In genomic region chr7:45697576-45698136, GRCh38 we compare ENCODE assay signal across 18 cellular contexts.
DNase-seq lines count a peak whose midpoint lies in the region; TF ChIP-seq lines count a peak whose summit lies in the region.
"Had no signal": no experiment of that assay in that cellular context is flagged by ENCODE, and none has a peak within 500 bp of the region (broad histone marks: within the 10 kb centered on the region; RNA-seq: fewer than 3 reads in every experiment).

No MANE protein-coding gene starts in this region.

- peaks cover 2 to 3% (median 3%) of the 10 kb centered on the region in 3 donors for H3K27me3 Mint-ChIP-seq in immature natural killer cell (ENCODE audit: low read depth in 3 of 3)

- no peak overlapping the region for H3K4ac ChIP-seq in mesenchymal stem cell (ENCODE audit: low read depth in 1 of 2, low read length in 2 of 2)

- H4K8ac ChIP-seq in mesenchymal stem cell (ENCODE audit: low read length), result no peak overlapping the region

- no peak overlapping the region for H3K14ac ChIP-seq in mesenchymal stem cell (ENCODE audit: low read length in 2 of 2)

- WGBS in mesenchymal stem cell, result 96% methylated on average over 3 of the region's 5 CpGs
- 98 to 99% methylated on average over 3 to 5 of the region's 5 CpGs for WGBS in thyroid gland, 2 donors

- no peak overlapping the region for H3K4me3 ChIP-seq in choroid plexus epithelial cell (ENCODE audit: low read depth, low read length)
- no peak overlapping the region for H3K4me3 ChIP-seq in mesenchymal stem cell (ENCODE audit: insufficient read depth in 1 of 2, low read depth in 1 of 2, low read length in 2 of 2)
- H3K4me3 ChIP-seq in thyroid gland (replicated peaks in 1 of 3), result no peak overlapping the region
- H3K4me3 ChIP-seq: ascending aorta had no signal

- H3K36me3 ChIP-seq in mesenchymal stem cell (ENCODE audit: control insufficient read depth in 1 of 2, insufficient read depth in 2 of 2, low read depth in 1 of 2, low read length in 2 of 2), result no peaks in the 10 kb centered on the region
- H3K36me3 ChIP-seq in thyroid gland, result no peaks in the 10 kb centered on the region
- H3K36me3 ChIP-seq: ascending aorta had no signal

- H3K9ac ChIP-seq in mesenchymal stem cell (ENCODE audit: low read length), result no peak overlapping the region

- peaks cover 12 to 26% of the 10 kb centered on the region in 2 experiments for H3K27me3 ChIP-seq in mesenchymal stem cell (ENCODE audit: control insufficient read depth in 1 of 2, insufficient read depth in 1 of 2, low read length in 2 of 2)
- H3K27me3 ChIP-seq in thyroid gland, result no peaks in the 10 kb centered on the region
- H3K27me3 ChIP-seq: ascending aorta had no signal

- H3K27ac Mint-ChIP-seq in immature natural killer cell, result no peak overlapping the region
- H3K27ac Mint-ChIP-seq: natural killer cell had no signal

- no peak overlapping the region for H3K27ac ChIP-seq in mesenchymal stem cell (ENCODE audit: low read length, poor library complexity, severe bottlenecking)
- no peak overlapping the region for H3K27ac ChIP-seq in thyroid gland
- H3K27ac ChIP-seq: ascending aorta, foreskin keratinocyte, HL-60 had no signal

- no peak overlapping the region for H2BK12ac ChIP-seq in mesenchymal stem cell (ENCODE audit: low read length in 2 of 2)

- no peak overlapping the region for H3K23ac ChIP-seq in mesenchymal stem cell (ENCODE audit: low read length in 2 of 2)

- H3K4me1 ChIP-seq in mesenchymal stem cell (ENCODE audit: control insufficient read depth, insufficient read depth, low read depth, low read length) (peaks cover 1% of the 10 kb centered on the region), thyroid gland (no peaks in the 10 kb centered on the region)
- H3K4me1 ChIP-seq: ascending aorta, foreskin keratinocyte had no signal

- H2AK5ac ChIP-seq in mesenchymal stem cell (ENCODE audit: low read length, severe bottlenecking), result no peak overlapping the region

- TF ChIP-seq CTCF in choroid plexus epithelial cell (conservative IDR thresholded peaks at IDR 0.05; ENCODE audit: low read depth, low read length), result no peak
- TF ChIP-seq CTCF in thyroid gland (IDR thresholded peaks at IDR 0.05), result no peak
- TF ChIP-seq CTCF in GM20000 (IDR thresholded peaks at IDR 0.05; ENCODE audit: extremely low read depth, missing control alignments), result no peak

- no peaks in the 10 kb centered on the region for H3K79me1 ChIP-seq in mesenchymal stem cell (replicated peaks; ENCODE audit: low read length, poor library complexity, severe bottlenecking)

- no peak overlapping the region for H2BK5ac ChIP-seq in mesenchymal stem cell (ENCODE audit: low read depth, low read length, poor library complexity, severe bottlenecking)

- no peaks in the 10 kb centered on the region for H3K9me3 Mint-ChIP-seq in immature natural killer cell
- H3K9me3 Mint-ChIP-seq: natural killer cell had no signal

- no peak for TF ChIP-seq POLR2A in thyroid gland (IDR thresholded peaks at IDR 0.05)

- H2BK120ac ChIP-seq in mesenchymal stem cell (ENCODE audit: low read depth, low read length), result no peak overlapping the region

- no peaks in the 10 kb centered on the region for H3K4me1 Mint-ChIP-seq in immature natural killer cell
- H3K4me1 Mint-ChIP-seq: natural killer cell had no signal

- no peak overlapping the region for H4K91ac ChIP-seq in mesenchymal stem cell (ENCODE audit: low read length)

- intact Hi-C loops in thyroid gland (cut with DNase I), result no loop called here

- no peak overlapping the region for H3K18ac ChIP-seq in mesenchymal stem cell (ENCODE audit: low read depth in 1 of 2, low read length in 2 of 2)

- DNase-seq in D341Med (ENCODE audit: low spot score) (peak; percentile 2), HT1080 (ENCODE audit: low read depth) (peak; percentile 40), choroid plexus epithelial cell (ENCODE audit: low read depth) (peak; percentile 43), mesenchymal stem cell (peak; percentile 13), thyroid gland (no peak), GM20000 (ENCODE audit: low spot score) (no peak), immature natural killer cell (no peak), NOMO-1 treated with dmso at 0.1 percent for 144 hours (lab: John Stamatoyannopoulos, UW; ENCODE audit: unreplicated experiment) (no peak)
- DNase-seq: activated gamma-delta T cell treated with Interleukin-2 at 50 U/mL for 16 hours, Karpas-422, natural killer cell, NCI-H1436 treated with DMSO at 0.1 percent for 48 hours, NCI-H345, substantia nigra, T-helper 9 cell had no signal

- H2BK15ac ChIP-seq in mesenchymal stem cell (ENCODE audit: low read depth, poor library complexity, severe bottlenecking), result no peak overlapping the region

- peak overlapping the region; percentile 39 for H2AFZ ChIP-seq in mesenchymal stem cell (ENCODE audit: low read depth, low read length)

- H3K9me3 ChIP-seq in mesenchymal stem cell (ENCODE audit: control insufficient read depth, low read length), result peaks cover 4% of the 10 kb centered on the region
- H3K9me3 ChIP-seq in thyroid gland, result no peaks in the 10 kb centered on the region
- H3K9me3 ChIP-seq: ascending aorta had no signal

- H3K36me3 Mint-ChIP-seq in immature natural killer cell, result no peaks in the 10 kb centered on the region
- H3K36me3 Mint-ChIP-seq: natural killer cell had no signal

- H3K4me3 Mint-ChIP-seq in immature natural killer cell, result no peak overlapping the region
- H3K4me3 Mint-ChIP-seq: natural killer cell had no signal

- H3K4me2 ChIP-seq in mesenchymal stem cell (ENCODE audit: low read length, poor library complexity, severe bottlenecking), result no peak overlapping the region

Comparison
In these comparisons a context has a peak if more than half of its experiments do, and no peak if none do; other contexts are left out.
1. DNase-seq: peak in D341Med (single experiment), HT1080 (single experiment), choroid plexus epithelial cell (single experiment) and mesenchymal stem cell (single experiment); none in thyroid gland (0 of 2), GM20000 (single experiment), immature natural killer cell (0 of 3) and NOMO-1 treated with dmso at 0.1 percent for 144 hours (single experiment).